ENCODE assay signal across 9 cellular contexts in the genomic region with DNA sequence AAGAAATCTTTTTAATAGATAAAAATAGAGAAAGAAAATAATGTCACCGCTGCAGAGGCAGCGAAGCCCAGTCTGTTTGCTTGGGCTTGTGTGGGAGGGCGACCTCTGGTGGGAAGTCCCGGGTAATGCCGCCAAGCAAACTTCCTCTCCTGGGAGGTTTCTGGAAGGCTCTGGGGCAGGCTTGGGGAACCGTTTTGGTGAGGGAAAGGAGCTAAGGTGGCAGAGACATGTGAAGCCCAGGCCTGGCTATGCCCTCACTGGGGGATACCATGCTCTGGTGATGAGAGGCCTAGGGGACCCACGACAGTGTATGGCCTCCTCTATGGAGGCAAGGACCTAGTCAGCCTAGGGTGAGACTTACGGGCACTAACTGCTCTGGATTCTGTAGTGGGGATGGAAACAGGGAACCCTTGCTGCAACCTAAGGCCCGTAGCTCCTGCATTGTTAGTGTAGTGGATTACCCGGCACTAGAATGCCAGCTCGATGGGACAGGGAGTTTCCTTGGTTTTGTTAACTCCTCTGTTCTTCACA.
DNase-seq lines count a peak whose midpoint lies in the region; ATAC-seq, FAIRE-seq and TF ChIP-seq lines count a peak whose summit lies in the region.
"Had no signal": no experiment of that assay in that cellular context is flagged by ENCODE, and none has a peak within 500 bp of the region (broad histone marks: within the 10 kb centered on the region; RNA-seq: fewer than 3 reads in every experiment).

No MANE protein-coding gene starts in this region.

- peak; percentile 75 for ATAC-seq in GM19023 (IDR thresholded peaks at IDR 0.05; ENCODE audit: unreplicated experiment)
- ATAC-seq in HG03469 (IDR thresholded peaks at IDR 0.05; ENCODE audit: unreplicated experiment): peak; percentile 79
- ATAC-seq in HG03108 (IDR thresholded peaks at IDR 0.05; ENCODE audit: unreplicated experiment): no peak
- ATAC-seq: stimulated activated effector memory CD8-positive, alpha-beta T cell treated with anti-CD3 and anti-CD28 coated beads, Interleukin-12 subunit alpha, Interleukin-12 subunit beta, amount 100 ng/mL, for 72 hours had no signal

- peak; percentile 69 for DNase-seq in CD1c-positive myeloid dendritic cell (ENCODE audit: extremely low spot score)
- peak; percentile 10 for DNase-seq in RCC 7860 (ENCODE audit: low spot score)
- DNase-seq in amygdala (lab: John Stamatoyannopoulos, UW): peak in 53 of 56 donors; percentile 3 to 74 (median 43)
- peak; percentile 75 for DNase-seq in left ventricle myocardium inferior
- DNase-seq in retina: peak; percentile 87

- FAIRE-seq in RCC 7860 (lab: Jason Lieb, UNC): no peak

- intact Hi-C loops in left ventricle myocardium inferior (cut with micrococcal nuclease): loop anchor here (5.0 kb wide), 1 partner anchor 639 kb away; no protein-coding TSS in a partner anchor

- H3K4me1 ChIP-seq in left ventricle myocardium inferior: peaks cover 15% of the 10 kb centered on the region

- TF ChIP-seq CTCF in left ventricle myocardium inferior (IDR thresholded peaks at IDR 0.05; ENCODE audit: borderline replicate concordance): peak; percentile 97

- H3K27me3 ChIP-seq in left ventricle myocardium inferior (ENCODE audit: low read depth): no peaks in the 10 kb centered on the region

- peaks cover 17% of the 10 kb centered on the region for H3K9me3 ChIP-seq in left ventricle myocardium inferior (replicated peaks)

- H3K4me3 ChIP-seq in left ventricle myocardium inferior: peak overlapping the region; percentile 51

- H3K27ac ChIP-seq in left ventricle myocardium inferior (replicated peaks): no peak overlapping the region

- peaks cover 9% of the 10 kb centered on the region for H3K36me3 ChIP-seq in left ventricle myocardium inferior

Comparison
In these comparisons a context has a peak if more than half of its experiments do, and no peak if none do; other contexts are left out.
1. DNase-seq: peak in every context shown above with its lines; median percentile 87 in retina; 75 in left ventricle myocardium inferior; 69 in CD1c-positive myeloid dendritic cell; 43 in amygdala; 10 in RCC 7860.